14 cellular contexts compared by ENCODE assay signal in genomic region chr17:358491-359133, GRCh38.
"Had no signal": no experiment of that assay in that cellular context is flagged by ENCODE, and none has a peak within 500 bp of the region (broad histone marks: within the 10 kb centered on the region; RNA-seq: fewer than 3 reads in every experiment).

No MANE protein-coding gene starts in this region.

- H3K27me3 ChIP-seq: ascending aorta, hepatocyte, neutrophil, transverse colon had no signal

- H3K27ac ChIP-seq: ascending aorta, hepatocyte, neutrophil, transverse colon had no signal

- H3K27ac Mint-ChIP-seq: activated naive CD4-positive, alpha-beta T cell treated with anti-CD3 and anti-CD28 coated beads for 36 hours; T-cell had no signal

- DNase-seq: activated CD4-positive, alpha-beta T cell treated with anti-CD3 and anti-CD28 coated beads, Interleukin-2, amount 50 U/mL, for 1 hour; activated naive CD4-positive, alpha-beta T cell treated with anti-CD3 and anti-CD28 coated beads for 36 hours; dermis blood vessel endothelial cell; kidney glomerular epithelial cell; SK-N-SH; stimulated activated CD4-positive, alpha-beta T cell treated with anti-CD3 and anti-CD28 coated beads, Interleukin-15, amount 100 ng/mL, for 24 hours; stimulated activated CD4-positive, alpha-beta T cell treated with anti-CD3 and anti-CD28 coated beads, Interleukin-4, amount 100 ng/mL, for 24 hours; stimulated activated naive CD8-positive, alpha-beta T cell treated with anti-CD3 and anti-CD28 coated beads, Interleukin-15, Interleukin-2, amounts not matched to agents 100 U/mL and 50 U/mL, for 24 hours; T-cell; T-helper 9 cell; transverse colon had no signal

- H3K9ac ChIP-seq: SK-N-SH had no signal

- H3K36me3 ChIP-seq: ascending aorta, neutrophil, transverse colon had no signal

- H3K4me1 ChIP-seq: ascending aorta had no signal

- H3K27me3 Mint-ChIP-seq: T-cell had no signal

- H3K9me3 Mint-ChIP-seq: T-cell had no signal

- H2AFZ ChIP-seq: hepatocyte had no signal

- H3K36me3 Mint-ChIP-seq: T-cell had no signal

- H3K9me3 ChIP-seq: ascending aorta, neutrophil, SK-N-SH, transverse colon had no signal

- H3K4me2 ChIP-seq: hepatocyte, SK-N-SH had no signal

- H3K4me3 Mint-ChIP-seq: activated naive CD4-positive, alpha-beta T cell treated with anti-CD3 and anti-CD28 coated beads for 36 hours; T-cell had no signal

- H3K4me3 ChIP-seq: ascending aorta, hepatocyte, transverse colon had no signal
